Comparison of ENCODE assay signal across 8 cellular contexts in genomic region chr1:181189691-181190361, GRCh38.
DNase-seq lines count a peak whose midpoint lies in the region; ATAC-seq and TF ChIP-seq lines count a peak whose summit lies in the region.

No MANE protein-coding gene starts in this region.

- H3K27me3 ChIP-seq in CD4-positive, CD25-positive, alpha-beta regulatory T cell (ENCODE audit: control insufficient read depth, insufficient read depth, low read length): no peaks in the 10 kb centered on the region
- H3K27me3 ChIP-seq in MM.1S (replicated peaks; ENCODE audit: insufficient read depth, low read length): no peaks in the 10 kb centered on the region
- H3K27me3 ChIP-seq in iPS-20b (ENCODE audit: insufficient read depth, low read length): peaks cover 16% of the 10 kb centered on the region
- peaks cover 0 to 42% (median 8%) of the 10 kb centered on the region in 7 donors for H3K27me3 ChIP-seq in spleen (replicated peaks in 1 of 7)

- TF ChIP-seq CTCF in MM.1S (IDR thresholded peaks at IDR 0.05; ENCODE audit: low read length) (peak; percentile 100), spleen (IDR thresholded peaks at IDR 0.05 in 8 of 11, conservative IDR thresholded peaks at IDR 0.05 in 3 of 11) (peak; percentile 67 to 98 (median 89))

- H4K20me1 ChIP-seq in MM.1S (ENCODE audit: insufficient read depth, low read length): no peaks in the 10 kb centered on the region

- no peak for TF ChIP-seq POLR2A in spleen (IDR thresholded peaks at IDR 0.05)

- peak overlapping the region; percentile 19; the same call in 1 of the 2 replicates for H3K9ac ChIP-seq in MM.1S (ENCODE audit: low read length)
- H3K9ac ChIP-seq in iPS-20b (ENCODE audit: low read depth, low read length): no peak overlapping the region

- intact Hi-C loops in spleen (cut with DNase I; ENCODE audit: low total_unique reads): loop anchor here (5.0 kb wide), 1 partner anchor 237 kb away; no protein-coding TSS in a partner anchor

- no peak overlapping the region for H3K4me3 ChIP-seq in CD4-positive, CD25-positive, alpha-beta regulatory T cell (ENCODE audit: low read depth, low read length)
- H3K4me3 ChIP-seq in MM.1S (ENCODE audit: low read length) (peak overlapping the region; percentile 49), iPS-20b (ENCODE audit: low read length) (peak overlapping the region; percentile 69; the same call in 1 of the 2 replicates), spleen (peak overlapping the region in 2 of 8 donors; percentile 25 to 50)

- no peaks in the 10 kb centered on the region for H3F3A ChIP-seq in MM.1S (ENCODE audit: insufficient read depth, low read length)

- H3K4me2 ChIP-seq in MM.1S (ENCODE audit: low read depth, low read length): peak overlapping the region; percentile 92; the same call in 1 of the 2 replicates

- H3K4me3 Mint-ChIP-seq in CD4-positive, CD25-positive, alpha-beta regulatory T cell: peak overlapping the region in 2 of 4 donors; percentile 33 to 48

- H3K9me2 ChIP-seq in MM.1S (replicated peaks; ENCODE audit: insufficient read depth, low read length): no peaks in the 10 kb centered on the region

- peak overlapping the region in 1 of 3 donors; percentile 85 for H3K27ac Mint-ChIP-seq in CD4-positive, CD25-positive, alpha-beta regulatory T cell

- H3K36me3 ChIP-seq in CD4-positive, CD25-positive, alpha-beta regulatory T cell (ENCODE audit: control insufficient read depth, insufficient read depth, low read length): no peaks in the 10 kb centered on the region
- H3K36me3 ChIP-seq in MM.1S (replicated peaks; ENCODE audit: insufficient read depth, low read length) (no peaks in the 10 kb centered on the region), iPS-20b (ENCODE audit: insufficient read depth, low read depth, low read length) (no peaks in the 10 kb centered on the region), spleen (no peaks in the 10 kb centered on the region)

- no peaks in the 10 kb centered on the region for H3K36me3 Mint-ChIP-seq in CD4-positive, CD25-positive, alpha-beta regulatory T cell

- DNase-seq in CD4-positive, CD25-positive, alpha-beta regulatory T cell: peak; percentile 44 to 71 (median 64)
- DNase-seq in MM.1S: peak; percentile 64
- DNase-seq in T1000 (lab: John Stamatoyannopoulos, UW): peak; percentile 58
- peak; percentile 84 for DNase-seq in astrocyte of the hippocampus (ENCODE audit: low read depth, low spot score)
- peak; percentile 90 for DNase-seq in spleen

- H3K27ac ChIP-seq in CD4-positive, CD25-positive, alpha-beta regulatory T cell (ENCODE audit: insufficient read depth, low read length, poor library complexity, severe bottlenecking): no peak overlapping the region
- H3K27ac ChIP-seq in MM.1S (ENCODE audit: low read length) (no peak overlapping the region), iPS-20b (ENCODE audit: low read length) (no peak overlapping the region), spleen (no peak overlapping the region)

- WGBS in spleen, 5 donors: 3 to 15% (median 10%) methylated on average over 27 to 40 of the region's 40 CpGs

- peaks cover 22% of the 10 kb centered on the region for H3K27me3 Mint-ChIP-seq in CD4-positive, CD25-positive, alpha-beta regulatory T cell

- peaks cover 0 to 7% (median under 1%) of the 10 kb centered on the region in 4 donors for H3K4me1 Mint-ChIP-seq in CD4-positive, CD25-positive, alpha-beta regulatory T cell

- H3K9me3 Mint-ChIP-seq in CD4-positive, CD25-positive, alpha-beta regulatory T cell: peaks cover 0 to 3% (median 0%) of the 10 kb centered on the region in 7 donors

- peak; percentile 71 to 79 for ATAC-seq in CD4-positive, CD25-positive, alpha-beta regulatory T cell (ENCODE audit: low read depth in 2 of 2)
- ATAC-seq in GM19438 (IDR thresholded peaks at IDR 0.05; ENCODE audit: low read depth, unreplicated experiment) (peak; percentile 87), HG03457 (IDR thresholded peaks at IDR 0.05; ENCODE audit: unreplicated experiment) (no peak)

- peak overlapping the region; percentile 81 for H2AFZ ChIP-seq in MM.1S (ENCODE audit: low read length)

- H3K4me1 ChIP-seq in CD4-positive, CD25-positive, alpha-beta regulatory T cell (ENCODE audit: control insufficient read depth, insufficient read depth, low read length, poor library complexity, severe bottlenecking): peaks cover 7% of the 10 kb centered on the region
- no peaks in the 10 kb centered on the region for H3K4me1 ChIP-seq in MM.1S (ENCODE audit: low read length)
- no peaks in the 10 kb centered on the region for H3K4me1 ChIP-seq in iPS-20b (ENCODE audit: insufficient read depth, low read length)
- peaks cover 0 to 13% (median 9%) of the 10 kb centered on the region in 6 donors for H3K4me1 ChIP-seq in spleen

- H3K79me2 ChIP-seq in MM.1S (ENCODE audit: low read length): no peaks in the 10 kb centered on the region

- no peaks in the 10 kb centered on the region for H3K9me3 ChIP-seq in CD4-positive, CD25-positive, alpha-beta regulatory T cell (ENCODE audit: control insufficient read depth in 2 of 2, low read length in 2 of 2)
- H3K9me3 ChIP-seq in MM.1S (replicated peaks; ENCODE audit: insufficient read depth, low read length) (no peaks in the 10 kb centered on the region), iPS-20b (ENCODE audit: insufficient read depth, low read depth, low read length) (no peaks in the 10 kb centered on the region), spleen (peaks cover 0 to 6% (median 0%) of the 10 kb centered on the region in 8 donors)
